In genomic region chr5:132821791-132822190, GRCh38 we compare ENCODE assay signal across 12 cellular contexts. TPM values are rescaled to one million over a fixed set of nuclear protein-coding genes. Genes with fewer than 3 reads are reported as not detected.
DNase-seq lines count a peak whose midpoint lies in the region; ATAC-seq and TF ChIP-seq lines count a peak whose summit lies in the region.
"Had no signal": no experiment of that assay in that cellular context is flagged by ENCODE, and none has a peak within 500 bp of the region (broad histone marks: within the 10 kb centered on the region; RNA-seq: fewer than 3 reads in every experiment).

No MANE protein-coding gene starts in this region.

- no peaks in the 10 kb centered on the region for H3K27me3 ChIP-seq in liver (ENCODE audit: control insufficient read depth in 4 of 4, insufficient read depth in 4 of 4, low read length in 3 of 4)
- H3K27me3 ChIP-seq in adrenal gland, result no peaks in the 10 kb centered on the region
- H3K27me3 ChIP-seq: Peyer's patch had no signal

- H3K27ac ChIP-seq in liver (ENCODE audit: low read depth in 1 of 2, low read length in 2 of 2) (peak overlapping the region; percentile 3 to 32), adrenal gland (no peak overlapping the region)

- H3K27ac Mint-ChIP-seq in activated CD4-positive, alpha-beta T cell treated with anti-CD3 and anti-CD28 coated beads, Interleukin-2, amount 10 ng/mL, durations not matched to agents 24 days and 14 days, result no peak overlapping the region
- H3K27ac Mint-ChIP-seq: CD14-positive monocyte; naive thymus-derived CD8-positive, alpha-beta T cell had no signal

- H3K4me1 ChIP-seq in liver (ENCODE audit: control insufficient read depth in 4 of 4, insufficient read depth in 4 of 4, low read length in 3 of 4) (peaks cover 0 to 14% (median 9%) of the 10 kb centered on the region in 4 donors), adrenal gland (replicated peaks in 1 of 2) (peaks cover 0 to 11% of the 10 kb centered on the region in 2 donors)

- peaks cover 40% of the 10 kb centered on the region for H3K27me3 Mint-ChIP-seq in activated CD4-positive, alpha-beta T cell treated with anti-CD3 and anti-CD28 coated beads, Interleukin-2, amount 10 ng/mL, durations not matched to agents 24 days and 14 days

- TF ChIP-seq RAD21 in liver (IDR thresholded peaks at IDR 0.05), result peak; percentile 11 to 49

- TF ChIP-seq CTCF in liver (IDR thresholded peaks at IDR 0.05; ENCODE audit: low read depth, low read length, missing input control), result no peak
- no peak for TF ChIP-seq CTCF in adrenal gland (IDR thresholded peaks at IDR 0.05)

- no peak for TF ChIP-seq POLR2A in adrenal gland (IDR thresholded peaks at IDR 0.05)

- peaks cover 15% of the 10 kb centered on the region for H3K4me1 Mint-ChIP-seq in activated CD4-positive, alpha-beta T cell treated with anti-CD3 and anti-CD28 coated beads, Interleukin-2, amount 10 ng/mL, durations not matched to agents 24 days and 14 days

- H3K4me3 ChIP-seq in liver (ENCODE audit: low read depth in 1 of 3, low read length in 3 of 3) (no peak overlapping the region), adrenal gland (no peak overlapping the region)
- H3K4me3 ChIP-seq: Peyer's patch had no signal

- 36% methylated on average over 1 of the region's 1 CpG for WGBS in liver
- 88 to 100% (median 92%) methylated on average over 1 of the region's 1 CpG for WGBS in adrenal gland, 4 donors

- H3K36me3 Mint-ChIP-seq in activated CD4-positive, alpha-beta T cell treated with anti-CD3 and anti-CD28 coated beads, Interleukin-2, amount 10 ng/mL, durations not matched to agents 24 days and 14 days (ENCODE audit: low read depth), result no peaks in the 10 kb centered on the region
- H3K36me3 Mint-ChIP-seq: naive thymus-derived CD8-positive, alpha-beta T cell had no signal

- no peak overlapping the region for H3K4me3 Mint-ChIP-seq in activated CD4-positive, alpha-beta T cell treated with anti-CD3 and anti-CD28 coated beads, Interleukin-2, amount 10 ng/mL, durations not matched to agents 24 days and 14 days

- H3K36me3 ChIP-seq in liver (ENCODE audit: control insufficient read depth in 4 of 4, insufficient read depth in 3 of 4, low read depth in 1 of 4, low read length in 3 of 4), result peaks cover 11 to 22% (median 15%) of the 10 kb centered on the region in 4 donors
- H3K36me3 ChIP-seq in adrenal gland (replicated peaks in 1 of 2), result no peaks in the 10 kb centered on the region

- intact Hi-C loops in adrenal gland (cut with DNase I), result loop anchor here in 1 of 2 donors (5.0 kb wide), 1 partner anchor 294 kb away; no protein-coding TSS in a partner anchor
- intact Hi-C loops in activated CD4-positive, alpha-beta T cell treated with anti-CD3 and anti-CD28 coated beads, Interleukin-2, amount 10 ng/mL, durations not matched to agents 24 days and 14 days (cut with micrococcal nuclease), result loop anchor here (2.0 to 5.0 kb wide), 4 partner anchors 71 to 321 kb away; partner anchors contain the start of gene KIF3A

- H3K9me3 ChIP-seq in liver (ENCODE audit: control insufficient read depth in 4 of 4, low read length in 3 of 4) (no peaks in the 10 kb centered on the region), adrenal gland (replicated peaks in 1 of 3) (no peaks in the 10 kb centered on the region)
- H3K9me3 ChIP-seq: Peyer's patch had no signal

- no peaks in the 10 kb centered on the region for H3K9me3 Mint-ChIP-seq in activated CD4-positive, alpha-beta T cell treated with anti-CD3 and anti-CD28 coated beads, Interleukin-2, amount 10 ng/mL, durations not matched to agents 24 days and 14 days
- H3K9me3 Mint-ChIP-seq: naive thymus-derived CD8-positive, alpha-beta T cell had no signal

- peak; percentile 53 for DNase-seq in AG20443 (ENCODE audit: low spot score)
- peak; percentile 4 for DNase-seq in NCI-H1092 (lab: John Stamatoyannopoulos, UW)
- peak; percentile 55 for DNase-seq in cerebellar cortex (ENCODE audit: low spot score)
- DNase-seq in adrenal gland, result no peak
- DNase-seq in activated CD4-positive, alpha-beta T cell treated with anti-CD3 and anti-CD28 coated beads, Interleukin-2, amount 10 ng/mL, durations not matched to agents 24 days and 14 days, result no peak
- DNase-seq: naive thymus-derived CD8-positive, alpha-beta T cell; NCI-H226; Peyer's patch had no signal

- ATAC-seq in HG03139 (IDR thresholded peaks at IDR 0.05; ENCODE audit: unreplicated experiment), result no peak
- ATAC-seq in GM18909 (IDR thresholded peaks at IDR 0.05; ENCODE audit: poor library complexity, unreplicated experiment), result no peak
- ATAC-seq: naive thymus-derived CD8-positive, alpha-beta T cell had no signal

- H3K9ac ChIP-seq in liver (ENCODE audit: low read depth in 1 of 2, low read length in 2 of 2), result no peak overlapping the region

TF ChIP-seq in liver, 16 proteins besides CTCF, POLR2A, EP300 and RAD21:
- TF ChIP-seq NR2F2 (IDR thresholded peaks at IDR 0.05), result peak; percentile 12
- peak in 1 of 2 donors; percentile 29 for TF ChIP-seq JUND (IDR thresholded peaks at IDR 0.05)
- peak; percentile 62 for TF ChIP-seq FOXA2 (IDR thresholded peaks at IDR 0.05)
- peak; percentile 19 for TF ChIP-seq SP1 (IDR thresholded peaks at IDR 0.05)
- peak in 1 of 2 donors; percentile 10 for TF ChIP-seq RXRA (IDR thresholded peaks at IDR 0.05)
- no peak for TF ChIP-seq ATF3 (IDR thresholded peaks at IDR 0.05)

RNA-seq across cellular contexts. Expression of gene SHROOM1, which starts 8.7 kb away (rescaled TPM):
- total RNA-seq in liver (10 to 100 TPM in 1 of 2 donors, 1 to 10 TPM in 1; 6.1 to 23.0 TPM), adrenal gland (10 to 100 TPM in 1 of 8 donors, 1 to 10 TPM in 7; 3.1 to 10.3 (median 5.3) TPM)
- polyA plus RNA-seq in liver (10 to 100 TPM; 13.7 to 28.5 TPM), adrenal gland (10 to 100 TPM in 1 of 3 donors, 1 to 10 TPM in 2; 1.3 to 18.3 (median 6.7) TPM)
- 5.3 and 7.4 TPM in 2 replicates for total RNA-seq in activated CD4-positive, alpha-beta T cell treated with anti-CD3 and anti-CD28 coated beads, Interleukin-2, amount 10 ng/mL, durations not matched to agents 24 days and 14 days
- total RNA-seq: naive thymus-derived CD8-positive, alpha-beta T cell had no signal
- polyA plus RNA-seq: naive thymus-derived CD8-positive, alpha-beta T cell had no signal

RNA-seq across cellular contexts. Expression of gene SOWAHA, which starts 8.7 kb away (rescaled TPM):
- total RNA-seq in liver (1 to 10 TPM; 1.6 to 1.9 TPM), adrenal gland (1 to 10 TPM in 2 of 8 donors, under 1 TPM in 3, not detected in 3; 0.16 to 1.8 (median 0.88) TPM)
- polyA plus RNA-seq in liver (1 to 10 TPM; 1.3 to 2.2 TPM), adrenal gland (under 1 TPM; 0.17 to 0.90 (median 0.40) TPM)
- 0.59 and 0.65 TPM in 2 replicates for total RNA-seq in activated CD4-positive, alpha-beta T cell treated with anti-CD3 and anti-CD28 coated beads, Interleukin-2, amount 10 ng/mL, durations not matched to agents 24 days and 14 days
- total RNA-seq: naive thymus-derived CD8-positive, alpha-beta T cell had no signal
- polyA plus RNA-seq: CD14-positive monocyte; naive thymus-derived CD8-positive, alpha-beta T cell had no signal

RNA-seq across cellular contexts. Expression of gene GDF9, which starts 44.5 kb away (rescaled TPM):
- total RNA-seq in liver (under 1 TPM in 1 of 2 donors, not detected in 1; 0.08 TPM), adrenal gland (1 to 10 TPM in 2 of 8 donors, under 1 TPM in 6; 0.41 to 1.4 (median 0.62) TPM)
- polyA plus RNA-seq in liver (under 1 TPM; 0.08 to 0.10 TPM), adrenal gland (1 to 10 TPM in 2 of 3 donors, under 1 TPM in 1; 0.88 to 1.0 (median 1.0) TPM)
- total RNA-seq in activated CD4-positive, alpha-beta T cell treated with anti-CD3 and anti-CD28 coated beads, Interleukin-2, amount 10 ng/mL, durations not matched to agents 24 days and 14 days, result 0.30 and 0.45 TPM in 2 replicates
- polyA plus RNA-seq: CD14-positive monocyte had no signal

RNA-seq across cellular contexts. Expression of gene UQCRQ, which starts 44.7 kb away (rescaled TPM):
- total RNA-seq in liver, result 100 to 1,000 TPM in 1 of 2 donors, 10 to 100 TPM in 1; 62.5 to 103 TPM
- polyA plus RNA-seq in liver, result 1,000 to 10,000 TPM in 1 of 2 donors, 100 to 1,000 TPM in 1; 548 to 2,326 TPM
- 100 to 1,000 TPM; 141 to 801 (median 429) TPM for total RNA-seq in adrenal gland
- polyA plus RNA-seq in adrenal gland, result 100 to 1,000 TPM; 263 to 729 (median 538) TPM
- total RNA-seq in activated CD4-positive, alpha-beta T cell treated with anti-CD3 and anti-CD28 coated beads, Interleukin-2, amount 10 ng/mL, durations not matched to agents 24 days and 14 days, result 454 and 464 TPM in 2 replicates

RNA-seq across cellular contexts. Expression of gene SEPTIN8, which starts 44.8 kb away (rescaled TPM):
- 10 to 100 TPM; 11.8 to 16.5 TPM for total RNA-seq in liver
- polyA plus RNA-seq in liver, result 1 to 10 TPM; 4.7 to 7.8 TPM
- 10 to 100 TPM in 7 of 8 donors, 1 to 10 TPM in 1; 9.7 to 36.2 (median 27.7) TPM for total RNA-seq in adrenal gland
- 10 to 100 TPM; 16.1 to 30.7 (median 19.6) TPM for polyA plus RNA-seq in adrenal gland
- 43.8 and 45.4 TPM in 2 replicates for total RNA-seq in activated CD4-positive, alpha-beta T cell treated with anti-CD3 and anti-CD28 coated beads, Interleukin-2, amount 10 ng/mL, durations not matched to agents 24 days and 14 days

Comparison
In these comparisons a context has a peak if more than half of its experiments do, and no peak if none do; other contexts are left out.
1. DNase-seq: peak in AG20443 (single experiment), NCI-H1092 (single experiment) and cerebellar cortex (single experiment); none in adrenal gland (0 of 7) and activated CD4-positive, alpha-beta T cell treated with anti-CD3 and anti-CD28 coated beads, Interleukin-2, amount 10 ng/mL, durations not matched to agents 24 days and 14 days (single experiment).
2. H3K27ac ChIP-seq: peak in liver (2 of 2); none in adrenal gland (0 of 5).